Comparison of ENCODE assay signal across 8 cellular contexts in the genomic region with DNA sequence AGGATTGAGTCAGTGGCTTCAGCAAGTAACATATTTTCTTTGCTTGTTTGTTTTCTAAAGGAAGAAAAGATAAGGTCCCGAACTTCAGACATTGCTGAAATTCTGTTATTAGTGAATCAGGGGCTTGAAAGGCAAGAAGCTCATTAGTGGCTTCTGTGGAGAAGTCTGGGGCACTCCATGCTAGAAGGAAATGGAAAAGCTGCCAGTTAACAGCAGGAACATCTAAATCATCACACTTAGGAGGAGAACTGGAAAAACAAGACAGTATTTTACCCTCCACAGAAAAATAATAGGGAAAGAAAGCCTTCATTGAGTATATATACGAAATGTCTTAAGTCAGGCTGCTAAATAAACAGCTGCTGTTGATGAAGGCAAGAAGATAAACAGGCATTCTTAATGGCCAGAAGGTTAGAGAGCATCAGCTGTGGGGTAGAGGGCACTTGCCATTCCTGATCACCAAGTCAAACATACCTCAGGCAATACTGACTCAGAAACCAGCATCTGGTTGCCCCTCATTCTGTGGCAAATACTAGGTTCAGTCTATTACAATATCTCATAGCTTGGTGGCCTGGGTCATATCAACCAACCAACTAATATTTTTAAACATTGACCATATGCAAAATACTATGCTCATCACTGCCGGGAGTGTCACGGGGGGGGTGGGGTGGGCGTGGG.
A peak's percentile ranks its signal among the peaks of the same experiment; 100 is the strongest.
DNase-seq lines count a peak whose midpoint lies in the region; ATAC-seq and TF ChIP-seq lines count a peak whose summit lies in the region.
"Had no signal": no experiment of that assay in that cellular context is flagged by ENCODE, and none has a peak within 500 bp of the region (broad histone marks: within the 10 kb centered on the region; RNA-seq: fewer than 3 reads in every experiment).

No MANE protein-coding gene starts in this region.

- TF ChIP-seq CTCF in HCT116 (IDR thresholded peaks at IDR 0.05 in 2 of 3, conservative IDR thresholded peaks at IDR 0.05 in 1 of 3; ENCODE audit: borderline replicate concordance in 1 of 3, insufficient read depth in 1 of 3, low read depth in 2 of 3, low read length in 2 of 3) (no peak), brain microvascular endothelial cell (IDR thresholded peaks at IDR 0.05; ENCODE audit: low read depth, low read length, missing control alignments) (no peak), tibial nerve (IDR thresholded peaks at IDR 0.05) (no peak)

- no peaks in the 10 kb centered on the region for H4K20me1 ChIP-seq in HCT116 (ENCODE audit: insufficient read depth)

- H3K4me2 ChIP-seq in HCT116 (ENCODE audit: low read length) = peak overlapping the region; percentile 16; the same call in 1 of the 2 replicates

- H3K4me1 ChIP-seq in HCT116 (ENCODE audit: control insufficient read depth in 1 of 2, insufficient read depth in 2 of 2, low read length in 2 of 2) (peaks cover 0 to 16% of the 10 kb centered on the region in 2 experiments; a peak in 3 of 4 replicates), tibial nerve (peaks cover 0 to 58% (median 6%) of the 10 kb centered on the region in 4 donors)

- POLR2A ChIA-PET in HCT116 (lab: Charles Lee) = no interaction called here

- TF ChIP-seq EP300 in tibial nerve (IDR thresholded peaks at IDR 0.05) = no peak

- intact Hi-C loops in HCT116 (cut with micrococcal nuclease) = no loop called here

- DNase-seq in HCT116 (ENCODE audit: low read depth, low spot score) (no peak), brain microvascular endothelial cell (peak; percentile 81), kidney tubule cell (ENCODE audit: low spot score) (peak; percentile 44), tibial nerve (ENCODE audit: low spot score in 2 of 2) (no peak), NCI-H1417 treated with DMSO at 0.1 percent for 48 hours (lab: John Stamatoyannopoulos, UW) (no peak)

- H3K9ac ChIP-seq in HCT116 (ENCODE audit: low read length) = no peak overlapping the region

- H3K36me3 ChIP-seq in HCT116 (ENCODE audit: control insufficient read depth in 1 of 2, insufficient read depth in 2 of 2, low read length in 2 of 2) (no peaks in the 10 kb centered on the region), brain microvascular endothelial cell (replicated peaks) (no peaks in the 10 kb centered on the region), tibial nerve (no peaks in the 10 kb centered on the region)
- H3K36me3 ChIP-seq: cardiac muscle cell had no signal

- no peaks in the 10 kb centered on the region for H3K79me2 ChIP-seq in HCT116 (ENCODE audit: insufficient read depth, low read length)

- CTCF ChIA-PET in HCT116 (lab: Charles Lee) = no interaction called here

- TF ChIP-seq POLR2A in HCT116 (IDR thresholded peaks at IDR 0.05; ENCODE audit: borderline replicate concordance, extremely low read depth, insufficient read depth, insufficient read length) = no peak
- no peak for TF ChIP-seq POLR2A in tibial nerve (IDR thresholded peaks at IDR 0.05)

- 30 to 32% methylated on average over 5 of the region's 5 CpGs for WGBS in tibial nerve, 2 donors

- in situ Hi-C loops in brain microvascular endothelial cell (cut with HindIII; ENCODE audit: low pct_ligation_motif_present, low sequenced_read_pairs) = no loop called here

- H3K9me3 ChIP-seq in HCT116 (ENCODE audit: control insufficient read depth in 1 of 2, insufficient read depth in 1 of 2, low read depth in 1 of 2, low read length in 2 of 2) (no peaks in the 10 kb centered on the region), tibial nerve (no peaks in the 10 kb centered on the region)

- H3K4me3 ChIP-seq in HCT116 (replicated peaks in 1 of 2; ENCODE audit: low read depth in 1 of 2, low read length in 2 of 2) (no peak overlapping the region), brain microvascular endothelial cell (ENCODE audit: low read depth, low read length) (no peak overlapping the region), tibial nerve (no peak overlapping the region)
- H3K4me3 ChIP-seq: cardiac muscle cell had no signal

- no peak for TF ChIP-seq RAD21 in HCT116 (IDR thresholded peaks at IDR 0.05; ENCODE audit: low read depth)

- ATAC-seq in HCT116 (no peak), GM19395 (IDR thresholded peaks at IDR 0.05; ENCODE audit: unreplicated experiment) (no peak), GM18858 (IDR thresholded peaks at IDR 0.05; ENCODE audit: unreplicated experiment) (no peak)

- no peak overlapping the region for H2AFZ ChIP-seq in HCT116 (ENCODE audit: low read depth, low read length, poor library complexity, severe bottlenecking)

- BruUV-seq in HCT116 (replicated peaks; lab: Mats Ljungman, UMichigan) = no TSS peak

- H3K27me3 ChIP-seq in HCT116 (ENCODE audit: insufficient read depth, low read length) (no peaks in the 10 kb centered on the region), brain microvascular endothelial cell (replicated peaks) (no peaks in the 10 kb centered on the region), tibial nerve (no peaks in the 10 kb centered on the region)
- H3K27me3 ChIP-seq: cardiac muscle cell had no signal

- RAD21 ChIA-PET in HCT116 (lab: Charles Lee; ENCODE audit: low non-redundant PET in 1 of 2, low total read pairs in 2 of 2, uncharacterized antibody in 2 of 2, unreplicated experiment in 2 of 2) = no interaction called here

- H3K9me2 ChIP-seq in HCT116 (ENCODE audit: insufficient read depth) = no peaks in the 10 kb centered on the region

- H3K27ac ChIP-seq in HCT116 (ENCODE audit: low read depth, low read length) = no peak overlapping the region
- H3K27ac ChIP-seq in brain microvascular endothelial cell = peak overlapping the region; percentile 77
- H3K27ac ChIP-seq in tibial nerve = peak overlapping the region in 3 of 4 donors; percentile 51 to 81 (median 79)
- H3K27ac ChIP-seq: cardiac muscle cell had no signal

TF ChIP-seq in HCT116, 20 proteins besides CTCF, POLR2A, EP300 and RAD21:
- peak; percentile 39; the same call in 1 of the 2 replicates for TF ChIP-seq SP1 (IDR thresholded peaks at IDR 0.05; ENCODE audit: low read depth)
- TF ChIP-seq SIN3A (IDR thresholded peaks at IDR 0.05; ENCODE audit: low read depth) = no peak

Comparison
In these comparisons a context has a peak if more than half of its experiments do, and no peak if none do; other contexts are left out.
1. DNase-seq: peak in brain microvascular endothelial cell (single experiment) and kidney tubule cell (single experiment); none in HCT116 (single experiment), tibial nerve (0 of 2) and NCI-H1417 treated with DMSO at 0.1 percent for 48 hours (single experiment).